Comparison of ENCODE assay signal across 1 cellular context in the genomic region with DNA sequence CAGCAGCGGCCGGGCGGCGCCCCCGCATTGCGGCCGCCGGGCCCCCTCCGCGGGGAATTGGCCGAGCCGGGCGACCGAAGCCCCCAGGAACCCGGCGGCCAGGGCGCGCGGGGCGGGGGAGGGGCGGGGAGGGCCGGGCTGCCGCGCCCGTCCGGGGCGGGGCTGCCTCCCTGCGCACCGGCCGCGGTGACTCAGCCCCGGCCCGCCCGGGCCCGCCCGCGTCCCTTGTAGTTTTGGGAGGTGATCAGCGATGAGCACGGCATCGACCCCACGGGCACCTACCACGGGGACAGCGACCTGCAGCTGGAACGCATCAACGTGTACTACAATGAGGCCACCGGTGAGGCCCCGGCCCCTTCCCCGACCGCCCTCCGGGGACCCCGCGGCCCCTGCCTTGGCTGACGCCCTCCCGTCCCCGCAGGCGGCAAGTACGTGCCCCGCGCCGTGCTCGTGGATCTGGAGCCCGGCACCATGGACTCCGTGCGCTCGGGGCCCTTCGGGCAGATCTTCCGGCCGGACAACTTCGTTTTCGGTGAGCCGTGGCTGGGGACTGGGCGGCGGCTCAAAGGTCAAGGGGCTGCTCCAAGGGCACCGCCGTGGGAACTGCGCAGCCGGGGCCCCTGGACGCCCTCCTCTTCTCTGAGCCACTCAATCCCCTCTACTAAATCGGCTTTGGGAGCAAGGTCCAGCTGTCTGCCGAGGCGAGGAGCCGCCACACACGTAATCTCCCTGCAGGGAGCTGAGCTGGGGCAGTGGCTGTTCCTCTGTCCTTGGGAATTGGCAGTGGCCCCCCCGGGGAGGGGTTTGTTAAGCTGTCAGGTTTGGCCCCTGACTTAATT.
TF ChIP-seq lines count a peak whose summit lies in the region.

No MANE protein-coding gene starts in this region.

TF ChIP-seq in HepG2, 621 proteins besides CTCF, POLR2A, EP300 and RAD21 (continues in another document):
- TF ChIP-seq TBX2 (CRISPR knock-in tag; IDR thresholded peaks at IDR 0.05; ENCODE audit: borderline replicate concordance) (no peak), BATF2 (CRISPR knock-in tag; IDR thresholded peaks at IDR 0.05) (no peak), DNMT3B (CRISPR knock-in tag; conservative IDR thresholded peaks at IDR 0.05) (no peak), RARA (CRISPR knock-in tag; IDR thresholded peaks at IDR 0.05) (peak; percentile 65), BORCS8-MEF2B (CRISPR knock-in tag; IDR thresholded peaks at IDR 0.05) (peak; percentile 37; the same call in 1 of the 2 replicates), ZNF10 (CRISPR knock-in tag; IDR thresholded peaks at IDR 0.05; ENCODE audit: borderline replicate concordance, low read depth) (no peak), KDM2A (CRISPR knock-in tag; IDR thresholded peaks at IDR 0.05; ENCODE audit: borderline replicate concordance, low read depth) (peak; percentile 51; the same call in 1 of the 2 replicates), ONECUT2 (CRISPR knock-in tag; IDR thresholded peaks at IDR 0.05) (no peak), TRIM22 (IDR thresholded peaks at IDR 0.05) (no peak), ZNF792 (CRISPR knock-in tag; IDR thresholded peaks at IDR 0.05) (no peak), POGZ (CRISPR knock-in tag; IDR thresholded peaks at IDR 0.05) (no peak), SP5 (CRISPR knock-in tag; IDR thresholded peaks at IDR 0.05; ENCODE audit: borderline replicate concordance, low read depth) (0 out of 2 replicates have a peak, but pooled peaks have one; percentile 4), ZGPAT (CRISPR knock-in tag; IDR thresholded peaks at IDR 0.05) (peak; percentile 53; the same call in 1 of the 2 replicates), ZNF615 (CRISPR knock-in tag; IDR thresholded peaks at IDR 0.05; ENCODE audit: borderline replicate concordance) (no peak), MED1 (CRISPR knock-in tag; IDR thresholded peaks at IDR 0.05) (peak; percentile 50), SRY (CRISPR knock-in tag; IDR thresholded peaks at IDR 0.05) (no peak), NCOA2 (CRISPR knock-in tag; IDR thresholded peaks at IDR 0.05) (no peak), FLYWCH1 (CRISPR knock-in tag; IDR thresholded peaks at IDR 0.05) (no peak), SATB2 (CRISPR knock-in tag; IDR thresholded peaks at IDR 0.05) (0 out of 2 replicates have a peak, but pooled peaks have one; percentile 6), KDM6A (CRISPR knock-in tag; IDR thresholded peaks at IDR 0.05; ENCODE audit: low read depth) (0 out of 2 replicates have a peak, but pooled peaks have one; percentile 28), ZSCAN12 (CRISPR knock-in tag; IDR thresholded peaks at IDR 0.05) (no peak), USF2 (IDR thresholded peaks at IDR 0.05; ENCODE audit: low read depth, low read length) (no peak), USF2 (CRISPR knock-in tag; IDR thresholded peaks at IDR 0.05; ENCODE audit: borderline replicate concordance) (no peak), ZNF234 (CRISPR knock-in tag; conservative IDR thresholded peaks at IDR 0.05) (0 out of 2 replicates have a peak, but pooled peaks have one; percentile 12), KAT2B (IDR thresholded peaks at IDR 0.05; ENCODE audit: borderline replicate concordance, low read depth, low read length) (no peak), ISL2 (CRISPR knock-in tag; IDR thresholded peaks at IDR 0.05) (peak; percentile 59; the same call in 1 of the 2 replicates), ZNF432 (CRISPR knock-in tag; IDR thresholded peaks at IDR 0.05; ENCODE audit: borderline replicate concordance) (no peak), ZBTB38 (CRISPR knock-in tag; IDR thresholded peaks at IDR 0.05) (no peak), FOSL1 (CRISPR knock-in tag; IDR thresholded peaks at IDR 0.05; ENCODE audit: borderline replicate concordance) (peak; percentile 16; the same call in 1 of the 2 replicates), ZNF773 (CRISPR knock-in tag; IDR thresholded peaks at IDR 0.05; ENCODE audit: borderline replicate concordance) (no peak), AKAP8 (CRISPR knock-in tag; IDR thresholded peaks at IDR 0.05) (no peak), ZNF839 (CRISPR knock-in tag; IDR thresholded peaks at IDR 0.05; ENCODE audit: borderline replicate concordance) (no peak), RNF2 (conservative IDR thresholded peaks at IDR 0.05; ENCODE audit: low read depth) (no peak), KLF15 (CRISPR knock-in tag; IDR thresholded peaks at IDR 0.05; ENCODE audit: borderline replicate concordance) (0 out of 2 replicates have a peak, but pooled peaks have one; percentile 52), ATF7 (IDR thresholded peaks at IDR 0.05) (no peak), ATF7 (CRISPR knock-in tag; IDR thresholded peaks at IDR 0.05) (no peak), PHF20 (CRISPR knock-in tag; IDR thresholded peaks at IDR 0.05) (no peak), FOSL2 (CRISPR knock-in tag; IDR thresholded peaks at IDR 0.05) (no peak), HMGA1 (CRISPR knock-in tag; conservative IDR thresholded peaks at IDR 0.05) (no peak), MZF1 (CRISPR knock-in tag; IDR thresholded peaks at IDR 0.05; ENCODE audit: borderline replicate concordance) (no peak), ZFP62 (CRISPR knock-in tag; IDR thresholded peaks at IDR 0.05) (no peak), DMAP1 (CRISPR knock-in tag; IDR thresholded peaks at IDR 0.05) (no peak), TARDBP (CRISPR knock-in tag; IDR thresholded peaks at IDR 0.05) (0 out of 2 replicates have a peak, but pooled peaks have one; percentile 44)
- TF ChIP-seq, protein P1, sequence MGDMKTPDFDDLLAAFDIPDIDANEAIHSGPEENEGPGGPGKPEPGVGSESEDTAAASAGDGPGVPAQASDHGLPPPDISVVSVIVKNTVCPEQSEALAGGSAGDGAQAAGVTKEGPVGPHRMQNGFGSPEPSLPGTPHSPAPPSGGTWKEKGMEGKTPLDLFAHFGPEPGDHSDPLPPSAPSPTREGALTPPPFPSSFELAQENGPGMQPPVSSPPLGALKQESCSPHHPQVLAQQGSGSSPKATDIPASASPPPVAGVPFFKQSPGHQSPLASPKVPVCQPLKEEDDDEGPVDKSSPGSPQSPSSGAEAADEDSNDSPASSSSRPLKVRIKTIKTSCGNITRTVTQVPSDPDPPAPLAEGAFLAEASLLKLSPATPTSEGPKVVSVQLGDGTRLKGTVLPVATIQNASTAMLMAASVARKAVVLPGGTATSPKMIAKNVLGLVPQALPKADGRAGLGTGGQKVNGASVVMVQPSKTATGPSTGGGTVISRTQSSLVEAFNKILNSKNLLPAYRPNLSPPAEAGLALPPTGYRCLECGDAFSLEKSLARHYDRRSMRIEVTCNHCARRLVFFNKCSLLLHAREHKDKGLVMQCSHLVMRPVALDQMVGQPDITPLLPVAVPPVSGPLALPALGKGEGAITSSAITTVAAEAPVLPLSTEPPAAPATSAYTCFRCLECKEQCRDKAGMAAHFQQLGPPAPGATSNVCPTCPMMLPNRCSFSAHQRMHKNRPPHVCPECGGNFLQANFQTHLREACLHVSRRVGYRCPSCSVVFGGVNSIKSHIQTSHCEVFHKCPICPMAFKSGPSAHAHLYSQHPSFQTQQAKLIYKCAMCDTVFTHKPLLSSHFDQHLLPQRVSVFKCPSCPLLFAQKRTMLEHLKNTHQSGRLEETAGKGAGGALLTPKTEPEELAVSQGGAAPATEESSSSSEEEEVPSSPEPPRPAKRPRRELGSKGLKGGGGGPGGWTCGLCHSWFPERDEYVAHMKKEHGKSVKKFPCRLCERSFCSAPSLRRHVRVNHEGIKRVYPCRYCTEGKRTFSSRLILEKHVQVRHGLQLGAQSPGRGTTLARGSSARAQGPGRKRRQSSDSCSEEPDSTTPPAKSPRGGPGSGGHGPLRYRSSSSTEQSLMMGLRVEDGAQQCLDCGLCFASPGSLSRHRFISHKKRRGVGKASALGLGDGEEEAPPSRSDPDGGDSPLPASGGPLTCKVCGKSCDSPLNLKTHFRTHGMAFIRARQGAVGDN (CRISPR knock-in tag; IDR thresholded peaks at IDR 0.05): peak; percentile 67
- TF ChIP-seq, protein P2, sequence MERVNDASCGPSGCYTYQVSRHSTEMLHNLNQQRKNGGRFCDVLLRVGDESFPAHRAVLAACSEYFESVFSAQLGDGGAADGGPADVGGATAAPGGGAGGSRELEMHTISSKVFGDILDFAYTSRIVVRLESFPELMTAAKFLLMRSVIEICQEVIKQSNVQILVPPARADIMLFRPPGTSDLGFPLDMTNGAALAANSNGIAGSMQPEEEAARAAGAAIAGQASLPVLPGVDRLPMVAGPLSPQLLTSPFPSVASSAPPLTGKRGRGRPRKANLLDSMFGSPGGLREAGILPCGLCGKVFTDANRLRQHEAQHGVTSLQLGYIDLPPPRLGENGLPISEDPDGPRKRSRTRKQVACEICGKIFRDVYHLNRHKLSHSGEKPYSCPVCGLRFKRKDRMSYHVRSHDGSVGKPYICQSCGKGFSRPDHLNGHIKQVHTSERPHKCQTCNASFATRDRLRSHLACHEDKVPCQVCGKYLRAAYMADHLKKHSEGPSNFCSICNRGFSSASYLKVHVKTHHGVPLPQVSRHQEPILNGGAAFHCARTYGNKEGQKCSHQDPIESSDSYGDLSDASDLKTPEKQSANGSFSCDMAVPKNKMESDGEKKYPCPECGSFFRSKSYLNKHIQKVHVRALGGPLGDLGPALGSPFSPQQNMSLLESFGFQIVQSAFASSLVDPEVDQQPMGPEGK (CRISPR knock-in tag; IDR thresholded peaks at IDR 0.05): peak; percentile 92
- TF ChIP-seq, protein P3, sequence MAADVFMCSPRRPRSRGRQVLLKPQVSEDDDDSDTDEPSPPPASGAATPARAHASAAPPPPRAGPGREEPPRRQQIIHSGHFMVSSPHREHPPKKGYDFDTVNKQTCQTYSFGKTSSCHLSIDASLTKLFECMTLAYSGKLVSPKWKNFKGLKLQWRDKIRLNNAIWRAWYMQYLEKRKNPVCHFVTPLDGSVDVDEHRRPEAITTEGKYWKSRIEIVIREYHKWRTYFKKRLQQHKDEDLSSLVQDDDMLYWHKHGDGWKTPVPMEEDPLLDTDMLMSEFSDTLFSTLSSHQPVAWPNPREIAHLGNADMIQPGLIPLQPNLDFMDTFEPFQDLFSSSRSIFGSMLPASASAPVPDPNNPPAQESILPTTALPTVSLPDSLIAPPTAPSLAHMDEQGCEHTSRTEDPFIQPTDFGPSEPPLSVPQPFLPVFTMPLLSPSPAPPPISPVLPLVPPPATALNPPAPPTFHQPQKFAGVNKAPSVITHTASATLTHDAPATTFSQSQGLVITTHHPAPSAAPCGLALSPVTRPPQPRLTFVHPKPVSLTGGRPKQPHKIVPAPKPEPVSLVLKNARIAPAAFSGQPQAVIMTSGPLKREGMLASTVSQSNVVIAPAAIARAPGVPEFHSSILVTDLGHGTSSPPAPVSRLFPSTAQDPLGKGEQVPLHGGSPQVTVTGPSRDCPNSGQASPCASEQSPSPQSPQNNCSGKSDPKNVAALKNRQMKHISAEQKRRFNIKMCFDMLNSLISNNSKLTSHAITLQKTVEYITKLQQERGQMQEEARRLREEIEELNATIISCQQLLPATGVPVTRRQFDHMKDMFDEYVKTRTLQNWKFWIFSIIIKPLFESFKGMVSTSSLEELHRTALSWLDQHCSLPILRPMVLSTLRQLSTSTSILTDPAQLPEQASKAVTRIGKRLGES (CRISPR knock-in tag; IDR thresholded peaks at IDR 0.05; ENCODE audit: borderline replicate concordance): no peak
- TF ChIP-seq, protein P4, sequence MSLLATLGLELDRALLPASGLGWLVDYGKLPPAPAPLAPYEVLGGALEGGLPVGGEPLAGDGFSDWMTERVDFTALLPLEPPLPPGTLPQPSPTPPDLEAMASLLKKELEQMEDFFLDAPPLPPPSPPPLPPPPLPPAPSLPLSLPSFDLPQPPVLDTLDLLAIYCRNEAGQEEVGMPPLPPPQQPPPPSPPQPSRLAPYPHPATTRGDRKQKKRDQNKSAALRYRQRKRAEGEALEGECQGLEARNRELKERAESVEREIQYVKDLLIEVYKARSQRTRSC (CRISPR knock-in tag; IDR thresholded peaks at IDR 0.05; ENCODE audit: low read depth): 0 out of 2 replicates have a peak, but pooled peaks have one; percentile 33
- TF ChIP-seq, protein P5, sequence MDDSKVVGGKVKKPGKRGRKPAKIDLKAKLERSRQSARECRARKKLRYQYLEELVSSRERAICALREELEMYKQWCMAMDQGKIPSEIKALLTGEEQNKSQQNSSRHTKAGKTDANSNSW (CRISPR knock-in tag; IDR thresholded peaks at IDR 0.05; ENCODE audit: borderline replicate concordance): no peak
